1 cellular context compared by ENCODE assay signal in the genomic region with DNA sequence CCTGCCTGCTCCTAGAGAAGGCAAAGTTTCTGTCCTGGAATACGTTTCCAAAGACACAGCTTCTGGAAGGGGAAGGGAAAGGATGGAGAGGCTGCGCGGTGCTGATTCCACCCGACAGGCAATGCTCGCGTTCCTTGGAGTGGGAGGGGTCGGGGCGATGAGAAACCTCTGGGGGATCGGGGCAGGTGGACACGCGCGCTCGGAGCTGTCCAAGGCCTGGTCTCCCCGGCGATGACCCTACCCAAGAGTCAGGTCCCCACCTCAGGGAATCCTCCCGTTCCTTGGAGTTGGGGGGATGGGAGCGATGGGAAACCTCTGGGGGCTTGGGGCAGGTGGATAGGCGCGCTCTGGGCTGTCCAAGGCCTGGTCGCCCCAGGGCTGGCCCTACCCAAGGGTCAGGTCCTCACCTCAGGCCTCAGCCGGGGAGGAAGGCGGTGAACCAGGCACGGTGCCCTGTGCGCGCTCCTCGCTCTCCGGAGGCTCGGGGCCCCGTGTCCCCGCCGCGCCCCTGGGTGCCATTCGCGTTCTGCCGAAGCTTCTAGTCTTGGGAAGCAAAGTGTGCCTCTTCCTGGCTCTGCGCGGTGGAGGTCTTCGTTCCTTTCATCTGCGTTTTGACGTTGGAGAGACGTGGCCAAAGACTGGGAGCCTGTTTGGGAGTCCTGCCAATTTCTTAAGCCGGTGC.
TF ChIP-seq lines count a peak whose summit lies in the region.

No MANE protein-coding gene starts in this region.

TF ChIP-seq in neural cell, 6 proteins besides CTCF, POLR2A, EP300 and RAD21:
- TF ChIP-seq REST (IDR thresholded peaks at IDR 0.05; ENCODE audit: borderline replicate concordance) (no peak), MXI1 (conservative IDR thresholded peaks at IDR 0.05; ENCODE audit: poor library complexity, severe bottlenecking) (no peak), SMC3 (conservative IDR thresholded peaks at IDR 0.05; ENCODE audit: poor library complexity) (no peak), POLR2AphosphoS5 (IDR thresholded peaks at IDR 0.05) (no peak), EZH2 (IDR thresholded peaks at IDR 0.05; ENCODE audit: borderline replicate concordance, insufficient read depth, low read length, poor library complexity, severe bottlenecking) (peak; percentile 47), TAF1 (IDR thresholded peaks at IDR 0.05; ENCODE audit: low read depth) (no peak)
